9 cellular contexts compared by ENCODE assay signal in genomic region chr3:139676634-139677197, GRCh38. TPM values are rescaled to one million over a fixed set of nuclear protein-coding genes. Genes with fewer than 3 reads are reported as not detected.
DNase-seq lines count a peak whose midpoint lies in the region; TF ChIP-seq lines count a peak whose summit lies in the region.
"Had no signal": no experiment of that assay in that cellular context is flagged by ENCODE, and none has a peak within 500 bp of the region (broad histone marks: within the 10 kb centered on the region; RNA-seq: fewer than 3 reads in every experiment).

No MANE protein-coding gene starts in this region.

- H3K79me2 ChIP-seq in H9 (ENCODE audit: insufficient read depth, low read length) (no peaks in the 10 kb centered on the region), trophoblast cell (ENCODE audit: control insufficient read depth, insufficient read depth, low read length, poor library complexity) (no peaks in the 10 kb centered on the region)

- H2BK20ac ChIP-seq in H9 (ENCODE audit: low read depth, low read length, poor library complexity, severe bottlenecking): no peak overlapping the region

- no peak overlapping the region for H2BK15ac ChIP-seq in H9 (ENCODE audit: low read depth, low read length)

- H3K4me2 ChIP-seq in H9 (ENCODE audit: insufficient read depth, insufficient read length, low read length): peak overlapping the region; percentile 68
- H3K4me2 ChIP-seq in trophoblast cell (ENCODE audit: low read length): no peak overlapping the region

- H4K12ac ChIP-seq in trophoblast cell (ENCODE audit: low read depth, low read length): no peak overlapping the region

- H3K9me3 Mint-ChIP-seq in H9: no peaks in the 10 kb centered on the region

- no peak overlapping the region for H3T11ph ChIP-seq in H9 (ENCODE audit: low read length)

- no peak for TF ChIP-seq POLR2A in prostate gland (IDR thresholded peaks at IDR 0.05)

- no peak overlapping the region for H3K23ac ChIP-seq in H9 (ENCODE audit: insufficient read length, low read depth, low read length)
- no peak overlapping the region for H3K23ac ChIP-seq in trophoblast cell (ENCODE audit: low read length)

- H2BK12ac ChIP-seq in H9 (ENCODE audit: insufficient read length, low read depth, low read length) (no peak overlapping the region), trophoblast cell (ENCODE audit: low read length) (no peak overlapping the region)

- peaks cover 67% of the 10 kb centered on the region for H3K27me3 Mint-ChIP-seq in H9 (ENCODE audit: low read depth)

- H3K4me3 Mint-ChIP-seq in H9: peak overlapping the region; percentile 64 to 80

- intact Hi-C loops in prostate gland (cut with DNase I): no loop called here

- H3K36me3 ChIP-seq in prostate gland (no peaks in the 10 kb centered on the region), trophoblast cell (ENCODE audit: control insufficient read depth in 1 of 2, insufficient read depth in 2 of 2, low read length in 2 of 2) (no peaks in the 10 kb centered on the region)

- no peak for DNase-seq in H9
- DNase-seq in NOMO-1 treated with dmso at 0.1 percent for 144 hours (lab: John Stamatoyannopoulos, UW; ENCODE audit: unreplicated experiment): peak; percentile 52
- no peak for DNase-seq in epithelial cell of esophagus (ENCODE audit: low read depth)
- no peak for DNase-seq in prostate gland (ENCODE audit: low spot score)
- DNase-seq in stimulated activated CD4-positive, alpha-beta T cell treated with anti-CD3 and anti-CD28 coated beads, Interleukin-2, amount 100 ng/mL, for 24 hours: no peak
- no peak for DNase-seq in trophoblast cell
- DNase-seq in 8988T: no peak
- no peak for DNase-seq in activated CD8-positive, alpha-beta memory T cell treated with anti-CD3 and anti-CD28 coated beads, Interleukin-2, amount 50 U/mL, for 4 hours
- DNase-seq: cerebellar nuclear complex had no signal

- H3K4ac ChIP-seq in H9 (ENCODE audit: low read depth, low read length) (no peak overlapping the region), trophoblast cell (ENCODE audit: low read depth, low read length) (no peak overlapping the region)

- H3K4me1 Mint-ChIP-seq in H9: peaks cover 22 to 31% of the 10 kb centered on the region in 2 experiments

- H4K91ac ChIP-seq in H9 (ENCODE audit: insufficient read length, low read depth, low read length) (no peak overlapping the region), trophoblast cell (ENCODE audit: low read depth, low read length) (no peak overlapping the region)

- H2BK120ac ChIP-seq in H9 (ENCODE audit: low read depth, low read length, poor library complexity, severe bottlenecking): no peak overlapping the region
- H2BK120ac ChIP-seq in trophoblast cell (ENCODE audit: insufficient read depth, low read length, poor library complexity): no peak overlapping the region

- no peak overlapping the region for H4K5ac ChIP-seq in H9 (ENCODE audit: insufficient read length, low read depth, low read length)

- H3K4me1 ChIP-seq in H9 (ENCODE audit: insufficient read depth, low read length) (peaks cover 5% of the 10 kb centered on the region; the same call in 1 of the 2 replicates), prostate gland (replicated peaks) (no peaks in the 10 kb centered on the region), trophoblast cell (ENCODE audit: control insufficient read depth in 1 of 2, insufficient read depth in 2 of 2, low read length in 2 of 2) (peaks cover 1 to 5% of the 10 kb centered on the region in 2 experiments)

- H2AFZ ChIP-seq in H9 (ENCODE audit: low read length) (no peak overlapping the region), trophoblast cell (ENCODE audit: insufficient read depth, low read length, poor library complexity) (no peak overlapping the region)

- H3K23me2 ChIP-seq in H9 (ENCODE audit: insufficient read length, low read depth, low read length, poor library complexity, severe bottlenecking): peaks cover 6% of the 10 kb centered on the region

- no CpG with 5 or more reads among the region's 5 CpGs for WGBS in H9 (ENCODE audit: extremely low coverage, insufficient read length, low lambda C conversion rate)
- WGBS in prostate gland: 74% methylated on average over 5 of the region's 5 CpGs
- no CpG with 5 or more reads among the region's 5 CpGs for WGBS in trophoblast cell (ENCODE audit: extremely low coverage, insufficient coverage, insufficient read length)

- no peak overlapping the region for H4K8ac ChIP-seq in H9 (replicated peaks; ENCODE audit: insufficient read length, low read depth, low read length)
- no peak overlapping the region for H4K8ac ChIP-seq in trophoblast cell (ENCODE audit: low read depth, low read length)

- H3K9ac ChIP-seq in H9 (ENCODE audit: extremely low read depth, insufficient read length, low read length) (no peak overlapping the region), trophoblast cell (ENCODE audit: low read length) (no peak overlapping the region)

- H2AK5ac ChIP-seq in H9 (ENCODE audit: insufficient read length, low read length) (no peak overlapping the region), trophoblast cell (ENCODE audit: low read length) (no peak overlapping the region)

- H3K27me3 ChIP-seq in H9 (ENCODE audit: insufficient read depth, low read length): peaks cover 16% of the 10 kb centered on the region; the same call in 1 of the 2 replicates
- H3K27me3 ChIP-seq in prostate gland (replicated peaks; ENCODE audit: insufficient read depth): no peaks in the 10 kb centered on the region
- peaks cover 4% of the 10 kb centered on the region for H3K27me3 ChIP-seq in trophoblast cell (ENCODE audit: insufficient read depth, low read length)

- no peak overlapping the region for H3K27ac Mint-ChIP-seq in H9

- H4K20me1 ChIP-seq in H9 (ENCODE audit: control insufficient read depth, insufficient read depth, insufficient read length): no peaks in the 10 kb centered on the region

- H3K9me3 ChIP-seq in H9 (ENCODE audit: control insufficient read depth, low read depth, low read length) (no peaks in the 10 kb centered on the region), prostate gland (no peaks in the 10 kb centered on the region), trophoblast cell (ENCODE audit: insufficient read depth, low read depth, low read length) (peaks cover 3% of the 10 kb centered on the region)

- H3K27ac ChIP-seq in H9 (ENCODE audit: insufficient read length, low read depth, low read length) (no peak overlapping the region), prostate gland (no peak overlapping the region), trophoblast cell (ENCODE audit: low read depth, low read length) (no peak overlapping the region)

- H3K56ac ChIP-seq in H9 (ENCODE audit: insufficient read length, low read depth, low read length): no peak overlapping the region

- H3K79me1 ChIP-seq in H9 (ENCODE audit: insufficient read depth, low read depth, low read length, poor library complexity, severe bottlenecking) (no peaks in the 10 kb centered on the region), trophoblast cell (ENCODE audit: low read length) (no peaks in the 10 kb centered on the region)

- H3K18ac ChIP-seq in H9 (ENCODE audit: insufficient read length, low read depth, low read length) (no peak overlapping the region), trophoblast cell (ENCODE audit: low read length) (no peak overlapping the region)

- H3K14ac ChIP-seq in H9 (ENCODE audit: insufficient read depth, low read length): no peak overlapping the region
- H3K14ac ChIP-seq in trophoblast cell (ENCODE audit: low read length): no peak overlapping the region

- no peaks in the 10 kb centered on the region for H3K36me3 Mint-ChIP-seq in H9 (ENCODE audit: insufficient read depth in 1 of 3, low read depth in 3 of 3)

- H3K4me3 ChIP-seq in epithelial cell of esophagus (ENCODE audit: low read length) (peak overlapping the region; percentile 62), prostate gland (peak overlapping the region; percentile 57 to 68), trophoblast cell (ENCODE audit: low read depth, low read length) (no peak overlapping the region)

- TF ChIP-seq CTCF in H9 (conservative IDR thresholded peaks at IDR 0.05) (no peak), epithelial cell of esophagus (IDR thresholded peaks at IDR 0.05; ENCODE audit: insufficient read depth, low read depth, low read length, missing control alignments) (no peak), prostate gland (IDR thresholded peaks at IDR 0.05) (no peak)

- H2BK5ac ChIP-seq in H9 (ENCODE audit: insufficient read length, low read length): no peak overlapping the region
- no peak overlapping the region for H2BK5ac ChIP-seq in trophoblast cell (ENCODE audit: low read depth, low read length, poor library complexity)

RNA-seq across cellular contexts. Expression of gene NMNAT3, which starts 1.1 kb away (rescaled TPM):
- total RNA-seq in H9 (2021): 1.2 and 1.3 TPM in 2 replicates
- 10 to 100 TPM; 11.9 to 15.6 TPM for total RNA-seq in prostate gland
- polyA plus RNA-seq in trophoblast cell (2013): 0.08 and 0.19 TPM in 2 replicates
